Comparison of ENCODE assay signal across 39 cellular contexts in genomic region chr3:40407611-40408010, GRCh38. TPM values are rescaled to one million over a fixed set of nuclear protein-coding genes. Genes with fewer than 3 reads are reported as not detected.
"Had no signal": no experiment of that assay in that cellular context is flagged by ENCODE, and none has a peak within 500 bp of the region (broad histone marks: within the 10 kb centered on the region; RNA-seq: fewer than 3 reads in every experiment).

No MANE protein-coding gene starts in this region.

- H3K27me3 ChIP-seq: adrenal gland, ascending aorta, body of pancreas, brain microvascular endothelial cell, breast epithelium, cardiac muscle cell had no signal

- H3K4me3 ChIP-seq: adrenal gland, ascending aorta, body of pancreas, breast epithelium, cardiac muscle cell had no signal

- H3K36me3 Mint-ChIP-seq: activated naive CD4-positive, alpha-beta T cell treated with anti-CD3 and anti-CD28 coated beads, Interleukin-2, amount 10 ng/mL, durations not matched to agents 7 days and 5 days; activated naive CD8-positive, alpha-beta T cell treated with anti-CD3 and anti-CD28 coated beads for 36 hours; activated naive CD8-positive, alpha-beta T cell treated with anti-CD3 and anti-CD28 coated beads, Interleukin-2, amount 10 ng/mL, durations not matched to agents 7 days and 5 days; brain had no signal

- H3K27me3 Mint-ChIP-seq: activated naive CD8-positive, alpha-beta T cell; activated naive CD8-positive, alpha-beta T cell treated with anti-CD3 and anti-CD28 coated beads for 36 hours; activated naive CD8-positive, alpha-beta T cell treated with anti-CD3 and anti-CD28 coated beads, Interleukin-2, amount 10 ng/mL, durations not matched to agents 7 days and 5 days; activated T-helper 17 cell treated with anti-CD3 and anti-CD28 coated beads, Interleukin-2, amount 50 U/mL, for 72 hours; brain had no signal

- H3K36me3 ChIP-seq: adrenal gland, ascending aorta, brain microvascular endothelial cell, breast epithelium, cardiac muscle cell had no signal

- H3K4me3 Mint-ChIP-seq: activated naive CD4-positive, alpha-beta T cell treated with anti-CD3 and anti-CD28 coated beads for 36 hours; activated naive CD4-positive, alpha-beta T cell treated with anti-CD3 and anti-CD28 coated beads, Interleukin-2, amount 10 ng/mL, durations not matched to agents 7 days and 5 days; activated naive CD4-positive, alpha-beta T cell treated with anti-CD3 and anti-CD28 coated beads, Interleukin-2, amount 50 U/mL, for 24 hours; activated naive CD8-positive, alpha-beta T cell; activated naive CD8-positive, alpha-beta T cell treated with anti-CD3 and anti-CD28 coated beads for 36 hours; activated naive CD8-positive, alpha-beta T cell treated with anti-CD3 and anti-CD28 coated beads, Interleukin-2, amount 10 ng/mL, durations not matched to agents 7 days and 5 days; activated naive CD8-positive, alpha-beta T cell treated with anti-CD3 and anti-CD28 coated beads, Interleukin-2, amount 50 U/mL, for 24 hours; activated T-cell treated with anti-CD3 and anti-CD28 coated beads, Interleukin-2, amount 50 U/mL, for 4 hours; activated T-cell treated with anti-CD3 and anti-CD28 coated beads, Interleukin-2, amount 50 U/mL, for 72 hours; activated T-helper 1 cell treated with anti-CD3 and anti-CD28 coated beads, Interleukin-12 subunit alpha, Interleukin-12 subunit beta, Interleukin-2, Interleukin-4 antibody, amounts not matched to agents 30 ng/mL and 10 ng/mL and 1 ng/mL, durations not matched to agents 14 hours and 24 hours and 36 hours; activated T-helper 17 cell treated with anti-CD3 and anti-CD28 coated beads, Interleukin-2, amount 50 U/mL, for 72 hours; brain; central memory CD8-positive, alpha-beta T cell had no signal

- H3K27ac ChIP-seq: adrenal gland, ascending aorta, body of pancreas, brain microvascular endothelial cell, breast epithelium, cardiac muscle cell had no signal

- FAIRE-seq: astrocyte, bronchial epithelial cell, colon had no signal

- H3K4me1 Mint-ChIP-seq: activated naive CD4-positive, alpha-beta T cell treated with anti-CD3 and anti-CD28 coated beads, Interleukin-2, amount 10 ng/mL, durations not matched to agents 7 days and 5 days; activated naive CD4-positive, alpha-beta T cell treated with anti-CD3 and anti-CD28 coated beads, Interleukin-2, amount 50 U/mL, for 24 hours; activated naive CD8-positive, alpha-beta T cell treated with anti-CD3 and anti-CD28 coated beads for 36 hours; activated naive CD8-positive, alpha-beta T cell treated with anti-CD3 and anti-CD28 coated beads, Interleukin-2, amount 10 ng/mL, durations not matched to agents 7 days and 5 days; activated naive CD8-positive, alpha-beta T cell treated with anti-CD3 and anti-CD28 coated beads, Interleukin-2, amount 50 U/mL, for 24 hours; activated T-helper 17 cell treated with anti-CD3 and anti-CD28 coated beads, Interleukin-2, amount 50 U/mL, for 72 hours; brain; central memory CD8-positive, alpha-beta T cell had no signal

- H3K9me3 ChIP-seq: adrenal gland, ascending aorta, body of pancreas, breast epithelium had no signal

- DNase-seq: activated effector memory CD4-positive, alpha-beta T cell treated with anti-CD3 and anti-CD28 coated beads, Interleukin-2, amount 50 U/mL, for 16 hours; activated effector memory CD4-positive, alpha-beta T cell treated with Interleukin-2 at 50 U/mL for 16 hours; activated gamma-delta T cell; activated gamma-delta T cell treated with Interleukin-2 at 50 U/mL for 16 hours; activated naive CD4-positive, alpha-beta T cell; activated naive CD4-positive, alpha-beta T cell treated with anti-CD3 and anti-CD28 coated beads for 36 hours; activated naive CD4-positive, alpha-beta T cell treated with anti-CD3 and anti-CD28 coated beads, Interleukin-2, amount 10 ng/mL, durations not matched to agents 7 days and 5 days; activated naive CD4-positive, alpha-beta T cell treated with anti-CD3 and anti-CD28 coated beads, Interleukin-2, amount 50 U/mL, for 16 hours; activated naive CD4-positive, alpha-beta T cell treated with Interleukin-2 at 50 U/mL for 16 hours; activated naive CD8-positive, alpha-beta T cell treated with anti-CD3 and anti-CD28 coated beads for 36 hours; activated naive CD8-positive, alpha-beta T cell treated with anti-CD3 and anti-CD28 coated beads, Interleukin-2, amount 10 ng/mL, durations not matched to agents 7 days and 5 days; activated naive CD8-positive, alpha-beta T cell treated with anti-CD3 and anti-CD28 coated beads, Interleukin-2, amount 50 U/mL, for 24 hours; activated T-cell treated with anti-CD3 and anti-CD28 coated beads, Interleukin-2, amount 50 U/mL, for 4 hours; activated T-cell treated with anti-CD3 and anti-CD28 coated beads, Interleukin-2, amount 50 U/mL, for 48 hours; activated T-cell treated with anti-CD3 and anti-CD28 coated beads, Interleukin-2, amount 50 U/mL, for 72 hours; adrenal gland; amniotic stem cell; amygdala; anterior cingulate cortex; aorta; body of pancreas; brain microvascular endothelial cell; caudate nucleus; central memory CD4-positive, alpha-beta T cell; cerebellar nuclear complex had no signal

- H3K27ac Mint-ChIP-seq: activated naive CD4-positive, alpha-beta T cell treated with anti-CD3 and anti-CD28 coated beads for 36 hours; activated naive CD4-positive, alpha-beta T cell treated with anti-CD3 and anti-CD28 coated beads, Interleukin-2, amount 10 ng/mL, durations not matched to agents 7 days and 5 days; activated naive CD4-positive, alpha-beta T cell treated with anti-CD3 and anti-CD28 coated beads, Interleukin-2, amount 50 U/mL, for 24 hours; activated naive CD4-positive, alpha-beta T cell treated with anti-CD3 and anti-CD28 coated beads, Interleukin-2, amount 50 U/mL, for 72 hours; activated naive CD8-positive, alpha-beta T cell; activated naive CD8-positive, alpha-beta T cell treated with anti-CD3 and anti-CD28 coated beads for 36 hours; activated naive CD8-positive, alpha-beta T cell treated with anti-CD3 and anti-CD28 coated beads, Interleukin-2, amount 10 ng/mL, durations not matched to agents 7 days and 5 days; activated naive CD8-positive, alpha-beta T cell treated with anti-CD3 and anti-CD28 coated beads, Interleukin-2, amount 50 U/mL, for 24 hours; activated T-cell treated with anti-CD3 and anti-CD28 coated beads, Interleukin-2, amount 50 U/mL, for 72 hours; activated T-helper 1 cell treated with anti-CD3 and anti-CD28 coated beads, Interleukin-12 subunit alpha, Interleukin-12 subunit beta, Interleukin-2, Interleukin-4 antibody, amounts not matched to agents 30 ng/mL and 10 ng/mL and 1 ng/mL, durations not matched to agents 14 hours and 24 hours and 36 hours; activated T-helper 17 cell treated with anti-CD3 and anti-CD28 coated beads, Interleukin-2, amount 50 U/mL, for 72 hours; activated T-helper 2 cell treated with anti-CD3 and anti-CD28 coated beads, Interferon-gamma antibody, Interleukin-2, Interleukin-4, amounts not matched to agents 10 μg/mL and 5 μg/mL and 100 μg/mL, durations not matched to agents 14 hours and 24 hours and 36 hours; brain had no signal

- H3K4me1 ChIP-seq: adrenal gland, ascending aorta, body of pancreas, breast epithelium had no signal

- H3K9me3 Mint-ChIP-seq: activated naive CD4-positive, alpha-beta T cell treated with anti-CD3 and anti-CD28 coated beads for 36 hours; activated naive CD4-positive, alpha-beta T cell treated with anti-CD3 and anti-CD28 coated beads, Interleukin-2, amount 10 ng/mL, durations not matched to agents 7 days and 5 days; activated naive CD4-positive, alpha-beta T cell treated with anti-CD3 and anti-CD28 coated beads, Interleukin-2, amount 50 U/mL, for 24 hours; activated naive CD4-positive, alpha-beta T cell treated with anti-CD3 and anti-CD28 coated beads, Interleukin-2, amount 50 U/mL, for 72 hours; activated naive CD8-positive, alpha-beta T cell treated with anti-CD3 and anti-CD28 coated beads for 36 hours; activated naive CD8-positive, alpha-beta T cell treated with anti-CD3 and anti-CD28 coated beads, Interleukin-2, amount 10 ng/mL, durations not matched to agents 7 days and 5 days; activated naive CD8-positive, alpha-beta T cell treated with anti-CD3 and anti-CD28 coated beads, Interleukin-2, amount 50 U/mL, for 24 hours; activated T-cell treated with anti-CD3 and anti-CD28 coated beads, Interleukin-2, amount 50 U/mL, for 4 hours; activated T-cell treated with anti-CD3 and anti-CD28 coated beads, Interleukin-2, amount 50 U/mL, for 72 hours; activated T-helper 1 cell treated with anti-CD3 and anti-CD28 coated beads, Interleukin-12 subunit alpha, Interleukin-12 subunit beta, Interleukin-2, Interleukin-4 antibody, amounts not matched to agents 30 ng/mL and 10 ng/mL and 1 ng/mL, durations not matched to agents 14 hours and 24 hours and 36 hours; activated T-helper 17 cell treated with anti-CD3 and anti-CD28 coated beads, Interleukin-2, amount 50 U/mL, for 72 hours; activated T-helper 2 cell treated with anti-CD3 and anti-CD28 coated beads, Interferon-gamma antibody, Interleukin-2, Interleukin-4, amounts not matched to agents 10 μg/mL and 5 μg/mL and 100 μg/mL, durations not matched to agents 14 hours and 24 hours and 36 hours; brain; central memory CD8-positive, alpha-beta T cell had no signal

- ATAC-seq: activated naive CD4-positive, alpha-beta T cell treated with anti-CD3 and anti-CD28 coated beads, Interleukin-2, amount 50 U/mL, for 72 hours; activated naive CD8-positive, alpha-beta T cell treated with anti-CD3 and anti-CD28 coated beads, Interleukin-2, amount 50 U/mL, for 24 hours; activated T-cell treated with anti-CD3 and anti-CD28 coated beads, Interleukin-2, amount 50 U/mL, for 4 hours; activated T-cell treated with anti-CD3 and anti-CD28 coated beads, Interleukin-2, amount 50 U/mL, for 72 hours; activated T-helper 17 cell treated with anti-CD3 and anti-CD28 coated beads, Interleukin-2, amount 50 U/mL, for 72 hours; body of pancreas had no signal

RNA-seq across cellular contexts. Expression of gene ENTPD3, which starts 20.6 kb away (rescaled TPM):
- total RNA-seq: activated naive CD4-positive, alpha-beta T cell treated with anti-CD3 and anti-CD28 coated beads for 36 hours; activated naive CD4-positive, alpha-beta T cell treated with anti-CD3 and anti-CD28 coated beads, Interleukin-2, amount 50 U/mL, for 72 hours; activated naive CD8-positive, alpha-beta T cell treated with anti-CD3 and anti-CD28 coated beads for 36 hours; activated naive CD8-positive, alpha-beta T cell treated with anti-CD3 and anti-CD28 coated beads, Interleukin-2, amount 10 ng/mL, durations not matched to agents 7 days and 5 days; activated T-cell treated with anti-CD3 and anti-CD28 coated beads, Interleukin-2, amount 50 U/mL, for 4 hours; activated T-cell treated with anti-CD3 and anti-CD28 coated beads, Interleukin-2, amount 50 U/mL, for 72 hours; activated T-helper 1 cell treated with anti-CD3 and anti-CD28 coated beads, Interleukin-12 subunit alpha, Interleukin-12 subunit beta, Interleukin-2, Interleukin-4 antibody, amounts not matched to agents 30 ng/mL and 10 ng/mL and 1 ng/mL, durations not matched to agents 14 hours and 24 hours and 36 hours; activated T-helper 17 cell treated with anti-CD3 and anti-CD28 coated beads, Interleukin-2, amount 50 U/mL, for 72 hours; activated T-helper 2 cell treated with anti-CD3 and anti-CD28 coated beads, Interferon-gamma antibody, Interleukin-2, Interleukin-4, amounts not matched to agents 10 μg/mL and 5 μg/mL and 100 μg/mL, durations not matched to agents 14 hours and 24 hours and 36 hours had no signal
